30 cellular contexts compared by ENCODE assay signal in the genomic region with DNA sequence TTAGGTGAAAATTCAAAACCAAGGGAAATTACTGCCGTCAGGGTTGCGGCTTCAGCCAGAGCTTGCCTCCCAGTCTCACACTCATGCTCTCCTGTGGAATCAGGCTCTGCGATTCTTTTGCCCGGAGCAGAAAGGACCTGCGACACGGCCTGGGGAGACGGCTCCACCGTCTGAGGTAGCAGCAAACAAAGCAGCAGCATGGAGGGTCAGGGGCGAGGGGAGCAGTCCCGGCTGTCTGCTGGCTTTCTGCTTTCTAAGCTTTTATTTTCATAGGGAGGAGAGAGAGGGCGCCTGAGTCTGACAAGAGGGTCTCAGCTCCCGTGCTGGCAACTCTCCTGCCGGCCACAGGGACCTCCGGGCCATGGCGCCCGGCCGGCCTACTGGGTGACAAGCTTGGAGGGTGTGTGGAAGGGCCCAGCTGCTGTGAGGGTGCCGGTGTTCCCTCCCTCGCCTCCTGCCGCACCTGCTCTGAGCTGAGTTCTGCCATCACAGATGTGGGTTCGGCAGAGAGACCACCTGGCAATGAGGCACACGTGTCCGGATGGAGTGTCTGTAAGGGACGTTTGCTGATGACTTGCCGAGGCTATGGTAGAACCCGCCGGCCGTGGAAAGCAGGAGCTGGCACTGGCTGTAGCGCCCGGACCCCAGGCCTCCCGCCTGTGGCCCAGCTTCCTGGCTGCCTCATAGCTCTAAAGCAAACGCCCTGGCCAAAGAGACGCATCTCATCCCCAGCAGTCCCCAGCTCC.
DNase-seq lines count a peak whose midpoint lies in the region; ATAC-seq and TF ChIP-seq lines count a peak whose summit lies in the region.
"Had no signal": no experiment of that assay in that cellular context is flagged by ENCODE, and none has a peak within 500 bp of the region (broad histone marks: within the 10 kb centered on the region; RNA-seq: fewer than 3 reads in every experiment).

No MANE protein-coding gene starts in this region.

- peaks cover 6% of the 10 kb centered on the region for H3K4me1 ChIP-seq in endodermal cell (ENCODE audit: control insufficient read depth, insufficient read depth, low read length)
- H3K4me1 ChIP-seq: breast epithelium, uterus had no signal

- H3K27me3 ChIP-seq in endodermal cell (ENCODE audit: control insufficient read depth, insufficient read depth, low read length, poor library complexity, severe bottlenecking): no peaks in the 10 kb centered on the region
- H3K27me3 ChIP-seq: breast epithelium had no signal

- H3K9me3 Mint-ChIP-seq in endodermal cell (peaks cover 3% of the 10 kb centered on the region), neural crest cell (no peaks in the 10 kb centered on the region)
- H3K9me3 Mint-ChIP-seq: activated naive CD4-positive, alpha-beta T cell treated with anti-CD3 and anti-CD28 coated beads, Interleukin-2, amount 50 U/mL, for 72 hours; activated T-helper 2 cell treated with anti-CD3 and anti-CD28 coated beads, Interferon-gamma antibody, Interleukin-2, Interleukin-4, amounts not matched to agents 10 μg/mL and 5 μg/mL and 100 μg/mL, durations not matched to agents 14 hours and 24 hours and 36 hours; immature natural killer cell; mesothelial cell of epicardium; stimulated activated naive B cell treated with anti-CD40 and anti-IgM and Interleukin-4, amounts not matched to agents 10 μg/mL and 1 μg/mL and 100 μg/mL, for 72 hours had no signal

- H3K27ac Mint-ChIP-seq in endodermal cell: no peak overlapping the region
- H3K27ac Mint-ChIP-seq in neural crest cell (ENCODE audit: unreplicated experiment): peak overlapping the region; percentile 58
- H3K27ac Mint-ChIP-seq: activated CD8-positive, alpha-beta T cell treated with anti-CD3 and anti-CD28 coated beads, Interleukin-2, amount 10 ng/mL, durations not matched to agents 7 days and 5 days; activated naive CD4-positive, alpha-beta T cell treated with anti-CD3 and anti-CD28 coated beads, Interleukin-2, amount 50 U/mL, for 72 hours; activated T-helper 2 cell treated with anti-CD3 and anti-CD28 coated beads, Interferon-gamma antibody, Interleukin-2, Interleukin-4, amounts not matched to agents 10 μg/mL and 5 μg/mL and 100 μg/mL, durations not matched to agents 14 hours and 24 hours and 36 hours; B cell; immature natural killer cell; mesothelial cell of epicardium; stimulated activated naive B cell treated with anti-CD40 and anti-IgM and Interleukin-4, amounts not matched to agents 10 μg/mL and 1 μg/mL and 100 μg/mL, for 72 hours; T-helper 17 cell had no signal

- TF ChIP-seq CTCF in endodermal cell (conservative IDR thresholded peaks at IDR 0.05): no peak
- no peak for TF ChIP-seq CTCF in neural crest cell (conservative IDR thresholded peaks at IDR 0.05)

- no peaks in the 10 kb centered on the region for H3K36me3 Mint-ChIP-seq in endodermal cell (ENCODE audit: low read depth)
- no peaks in the 10 kb centered on the region for H3K36me3 Mint-ChIP-seq in neural crest cell (ENCODE audit: low read depth)
- H3K36me3 Mint-ChIP-seq: immature natural killer cell; mesothelial cell of epicardium; stimulated activated naive B cell treated with anti-CD40 and anti-IgM and Interleukin-4, amounts not matched to agents 10 μg/mL and 1 μg/mL and 100 μg/mL, for 72 hours had no signal

- H3K4me3 Mint-ChIP-seq in endodermal cell: no peak overlapping the region
- no peak overlapping the region for H3K4me3 Mint-ChIP-seq in neural crest cell
- H3K4me3 Mint-ChIP-seq: activated CD8-positive, alpha-beta T cell treated with anti-CD3 and anti-CD28 coated beads, Interleukin-2, amount 10 ng/mL, durations not matched to agents 7 days and 5 days; B cell; immature natural killer cell; mesothelial cell of epicardium; stimulated activated naive B cell treated with anti-CD40 and anti-IgM and Interleukin-4, amounts not matched to agents 10 μg/mL and 1 μg/mL and 100 μg/mL, for 72 hours; T-helper 17 cell had no signal

- H3K36me3 ChIP-seq in endodermal cell (ENCODE audit: control insufficient read depth, insufficient read depth, low read length): no peaks in the 10 kb centered on the region
- H3K36me3 ChIP-seq: breast epithelium, uterus had no signal

- DNase-seq in cardiac septum (ENCODE audit: low spot score) (peak; percentile 66), Right ventricle myocardium inferior (ENCODE audit: missing footprints) (no peak), endodermal cell (peak; percentile 59), neural crest cell (ENCODE audit: low read depth, low spot score) (no peak), ureter (ENCODE audit: low spot score) (peak; percentile 27), D341Med (ENCODE audit: low spot score) (no peak), A172 (ENCODE audit: low spot score) (no peak)
- DNase-seq: activated CD4-positive, alpha-beta T cell treated with anti-CD3 and anti-CD28 coated beads for 4 hours; activated CD8-positive, alpha-beta T cell treated with anti-CD3 and anti-CD28 coated beads, Interleukin-2, amount 10 ng/mL, durations not matched to agents 7 days and 5 days; activated T-cell treated with anti-CD3 and anti-CD28 coated beads for 4 hours; anterior cingulate cortex; effector CD8-positive, alpha-beta T cell; erythroblast; immature natural killer cell; KG1; NCI-H1105; NCI-H187 treated with DMSO at 0.1 percent for 48 hours; NCI-H2171 treated with DMSO at 0.1 percent for 48 hours; NCI-H510A treated with DMSO at 0.1 percent for 48 hours; stimulated activated naive B cell treated with anti-CD40 and anti-IgM and Interleukin-4, amounts not matched to agents 10 μg/mL and 1 μg/mL and 100 μg/mL, for 72 hours; T-helper 17 cell had no signal

- ATAC-seq in Right ventricle myocardium inferior (no peak), HG02981 (IDR thresholded peaks at IDR 0.05; ENCODE audit: unreplicated experiment) (no peak)
- ATAC-seq: activated CD8-positive, alpha-beta T cell treated with anti-CD3 and anti-CD28 coated beads, Interleukin-2, amount 10 ng/mL, durations not matched to agents 7 days and 5 days; activated naive CD4-positive, alpha-beta T cell treated with anti-CD3 and anti-CD28 coated beads, Interleukin-2, amount 50 U/mL, for 72 hours; GM12878; SK-N-SH treated with all-trans-retinoic acid at 6 μM for 48 hours; stimulated activated naive B cell treated with anti-CD40 and anti-IgM and Interleukin-4, amounts not matched to agents 10 μg/mL and 1 μg/mL and 100 μg/mL, for 72 hours; T-helper 17 cell had no signal

- H3K4me3 ChIP-seq in endodermal cell (ENCODE audit: low read length): no peak overlapping the region
- H3K4me3 ChIP-seq: breast epithelium, GM12878, uterus had no signal

- WGBS in endodermal cell (ENCODE audit: insufficient coverage in 1 of 2, insufficient read length in 1 of 2), 2 experiments: 85 to 86% methylated on average over 32 to 33 of the region's 33 CpGs

- intact Hi-C loops in cardiac septum (cut with DNase I): no loop called here
- intact Hi-C loops in Right ventricle myocardium inferior (cut with DNase I): no loop called here

- H3K9me3 ChIP-seq in endodermal cell (ENCODE audit: control insufficient read depth, low read length): no peaks in the 10 kb centered on the region
- H3K9me3 ChIP-seq: breast epithelium, uterus had no signal

- H3K9ac ChIP-seq in endodermal cell (ENCODE audit: extremely low read depth, low read length, poor library complexity, severe bottlenecking): no peak overlapping the region

- no peaks in the 10 kb centered on the region for H3K27me3 Mint-ChIP-seq in endodermal cell (ENCODE audit: insufficient read depth)
- H3K27me3 Mint-ChIP-seq in neural crest cell (ENCODE audit: low read depth): no peaks in the 10 kb centered on the region
- H3K27me3 Mint-ChIP-seq: stimulated activated naive B cell treated with anti-CD40 and anti-IgM and Interleukin-4, amounts not matched to agents 10 μg/mL and 1 μg/mL and 100 μg/mL, for 72 hours had no signal

- H3K4me1 Mint-ChIP-seq in endodermal cell (peaks cover 11% of the 10 kb centered on the region), neural crest cell (no peaks in the 10 kb centered on the region)
- H3K4me1 Mint-ChIP-seq: B cell; stimulated activated naive B cell treated with anti-CD40 and anti-IgM and Interleukin-4, amounts not matched to agents 10 μg/mL and 1 μg/mL and 100 μg/mL, for 72 hours; T-helper 17 cell had no signal

- no peak overlapping the region for H3K27ac ChIP-seq in endodermal cell (ENCODE audit: low read depth, low read length)
- H3K27ac ChIP-seq: breast epithelium, uterus had no signal

Comparison
In these comparisons a context has a peak if more than half of its experiments do, and no peak if none do; other contexts are left out.
1. DNase-seq: peak in cardiac septum (single experiment), endodermal cell (single experiment) and ureter (single experiment); none in Right ventricle myocardium inferior (single experiment), neural crest cell (single experiment), D341Med (single experiment) and A172 (single experiment).